Comparison of ENCODE assay signal across 8 cellular contexts in the genomic region with DNA sequence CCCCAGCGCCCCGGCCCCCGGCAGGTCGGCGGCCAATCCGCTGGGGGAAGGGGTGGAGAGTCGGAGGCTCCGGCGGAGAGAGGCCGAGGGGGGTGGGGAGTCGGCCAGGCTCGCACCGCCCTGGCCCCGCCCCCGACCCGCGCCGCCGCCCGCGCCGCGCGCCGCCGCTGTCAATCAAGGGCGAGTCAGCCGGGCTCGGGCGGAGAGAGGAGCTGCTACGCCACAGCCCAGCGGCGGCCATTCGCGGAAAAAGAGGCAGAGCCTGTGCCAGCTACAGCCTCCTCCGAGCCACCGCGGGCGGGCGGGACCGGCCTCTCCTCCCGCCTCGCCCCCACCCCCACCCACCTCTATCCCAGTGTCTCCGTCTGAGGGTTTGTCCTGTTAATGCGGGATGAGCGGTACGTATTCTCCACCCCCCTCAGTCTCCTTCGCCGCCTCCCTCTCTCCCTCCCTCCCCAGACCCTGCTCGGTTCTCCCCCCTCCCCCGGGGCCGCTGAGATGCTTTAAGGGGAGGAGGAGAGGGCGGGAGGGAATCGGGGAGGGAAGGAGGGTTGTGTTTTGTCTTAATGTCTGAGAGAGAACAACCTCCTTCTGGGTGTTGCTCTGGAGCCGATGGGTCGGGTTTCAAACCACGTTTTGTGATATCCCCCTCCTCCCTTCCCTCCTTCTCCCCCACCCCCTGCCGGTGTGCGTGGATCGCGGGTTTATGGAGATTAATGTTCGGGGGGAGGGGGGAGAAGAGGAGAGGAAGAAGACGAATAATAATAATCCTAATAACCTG. TPM values are rescaled to one million over a fixed set of nuclear protein-coding genes. Genes with fewer than 3 reads are reported as not detected.
DNase-seq lines count a peak whose midpoint lies in the region; ATAC-seq and TF ChIP-seq lines count a peak whose summit lies in the region.

A gene (plus strand): TSS at position 223 of the 781 bp plus-strand sequence. CDS start 169 bp downstream, at position 392.

- peaks cover 45% of the 10 kb centered on the region for H3K4me1 Mint-ChIP-seq in activated CD4-positive, alpha-beta T cell treated with anti-CD3 and anti-CD28 coated beads for 36 hours
- H3K4me1 Mint-ChIP-seq in chondrocyte (ENCODE audit: low read depth), result peaks cover 18% of the 10 kb centered on the region

- POLR2A ChIA-PET in activated CD4-positive, alpha-beta T cell treated with anti-CD3 and anti-CD28 coated beads for 36 hours (lab: Charles Lee), result interaction anchor here (0.8 to 2.2 kb wide), 7 partner anchors 23 to 517 kb away, joined by 3 to 14 read pairs (median 5); a partner anchor contains a TSS

- H3K27me3 Mint-ChIP-seq in activated CD4-positive, alpha-beta T cell treated with anti-CD3 and anti-CD28 coated beads for 36 hours, result no peaks in the 10 kb centered on the region
- H3K27me3 Mint-ChIP-seq in chondrocyte (ENCODE audit: low read depth), result no peaks in the 10 kb centered on the region

- DNase-seq in BE2C (peak; percentile 96), GM19240 (ENCODE audit: insufficient read length, low spot score) (peak; percentile 77), NCI-H524 (lab: John Stamatoyannopoulos, UW) (peak; percentile 90 to 97), chondrocyte (ENCODE audit: low spot score) (peak; percentile 98), kidney glomerular epithelial cell (lab: John Stamatoyannopoulos, UW) (peak; percentile 88)
- DNase-seq in activated CD4-positive, alpha-beta T cell treated with anti-CD3 and anti-CD28 coated beads for 36 hours, result peak; percentile 97
- DNase-seq in stimulated activated CD4-positive, alpha-beta T cell treated with anti-CD3 and anti-CD28 coated beads, Interleukin-15, amount 100 ng/mL, for 48 hours (ENCODE audit: low read depth in 2 of 2), result peak; percentile 89 to 93

- no peaks in the 10 kb centered on the region for H3K36me3 ChIP-seq in BE2C

- CTCF ChIA-PET in activated CD4-positive, alpha-beta T cell treated with anti-CD3 and anti-CD28 coated beads for 36 hours (lab: Charles Lee), result interaction anchor here (0.6 to 1.3 kb wide), 2 partner anchors 13 to 43 kb away, joined by 3 read pairs; no protein-coding TSS in a partner anchor

- H3K4me1 ChIP-seq in BE2C, result peaks cover 4% of the 10 kb centered on the region

- peak within 1 kb of the TSS; percentile 100 for H3K27ac Mint-ChIP-seq in activated CD4-positive, alpha-beta T cell treated with anti-CD3 and anti-CD28 coated beads for 36 hours
- peak within 1 kb of the TSS; percentile 99 for H3K27ac Mint-ChIP-seq in chondrocyte (ENCODE audit: unreplicated experiment)

- intact Hi-C loops in activated CD4-positive, alpha-beta T cell treated with anti-CD3 and anti-CD28 coated beads for 36 hours (cut with DNase I, micrococcal nuclease), result loop anchor here (1.0 to 5.0 kb wide), 13 partner anchors 73 to 1754 kb away; a partner anchor contains a TSS

- H3K4me3 ChIP-seq in BE2C (ENCODE audit: low read depth, low read length), result peak within 1 kb of the TSS; percentile 89

- peak within 1 kb of the TSS; percentile 99 for H3K4me3 Mint-ChIP-seq in activated CD4-positive, alpha-beta T cell treated with anti-CD3 and anti-CD28 coated beads for 36 hours
- peak within 1 kb of the TSS; percentile 99 for H3K4me3 Mint-ChIP-seq in chondrocyte (ENCODE audit: unreplicated experiment)

- H3K27me3 ChIP-seq in BE2C, result no peaks in the 10 kb centered on the region

- peak; percentile 64 for ATAC-seq in HG03457 (IDR thresholded peaks at IDR 0.05; ENCODE audit: unreplicated experiment)
- peak; percentile 79 for ATAC-seq in activated CD4-positive, alpha-beta T cell treated with anti-CD3 and anti-CD28 coated beads for 36 hours

- TF ChIP-seq CTCF in BE2C (IDR thresholded peaks at IDR 0.05; ENCODE audit: low read depth, low read length) (no peak), chondrocyte (IDR thresholded peaks at IDR 0.05) (peak; percentile 26)

- H3K9me3 ChIP-seq in BE2C, result no peaks in the 10 kb centered on the region

- peaks cover 22% of the 10 kb centered on the region for H3K36me3 Mint-ChIP-seq in activated CD4-positive, alpha-beta T cell treated with anti-CD3 and anti-CD28 coated beads for 36 hours (ENCODE audit: low read depth)
- H3K36me3 Mint-ChIP-seq in chondrocyte (ENCODE audit: low read depth), result no peaks in the 10 kb centered on the region

- no peaks in the 10 kb centered on the region for H3K9me3 Mint-ChIP-seq in activated CD4-positive, alpha-beta T cell treated with anti-CD3 and anti-CD28 coated beads for 36 hours (ENCODE audit: low read depth)
- H3K9me3 Mint-ChIP-seq in chondrocyte (ENCODE audit: low read depth), result no peaks in the 10 kb centered on the region

RNA-seq across cellular contexts. Expression of the gene that starts here (rescaled TPM):
- polyA plus RNA-seq in BE2C (2012; ENCODE audit: insufficient read depth, insufficient read length, low read depth), result 3.0 TPM
- total RNA-seq in activated CD4-positive, alpha-beta T cell treated with anti-CD3 and anti-CD28 coated beads for 36 hours, result 10 to 100 TPM; 17.5 to 22.8 TPM
- total RNA-seq in chondrocyte, result 2.5 to 5.7 TPM (median 4.4 TPM) in 3 replicates

Comparison
In these comparisons a context has a peak if more than half of its experiments do, and no peak if none do; other contexts are left out.
1. Peak in every context shown above with its lines: DNase-seq, ATAC-seq and H3K4me3 ChIP-seq.